In genomic region chr15:58933311-58934113, GRCh38 we compare ENCODE assay signal across 8 cellular contexts. TPM values are rescaled to one million over a fixed set of nuclear protein-coding genes. Genes with fewer than 3 reads are reported as not detected.
DNase-seq lines count a peak whose midpoint lies in the region; ATAC-seq, FAIRE-seq and TF ChIP-seq lines count a peak whose summit lies in the region.

Gene SLTM (minus strand): TSS chr15:58933679. CDS start chr15:58933565, 114 bp downstream.

- H3K9me3 ChIP-seq in Caco-2: no peaks in the 10 kb centered on the region

- H2BK5ac ChIP-seq in mesendoderm (ENCODE audit: low read length): peak within 1 kb of the TSS; percentile 84

- peak within 1 kb of the TSS; percentile 91 for H3K4me3 Mint-ChIP-seq in Caco-2 (ENCODE audit: unreplicated experiment)
- H3K4me3 Mint-ChIP-seq in effector memory CD8-positive, alpha-beta T cell: peak within 1 kb of the TSS; percentile 91

- H3K27ac ChIP-seq in mesendoderm (ENCODE audit: low read depth, low read length): peak within 1 kb of the TSS; percentile 99

- H3K27me3 ChIP-seq in Caco-2 (replicated peaks; ENCODE audit: control insufficient read depth, insufficient read depth, low read length): no peaks in the 10 kb centered on the region
- H3K27me3 ChIP-seq in mesendoderm (ENCODE audit: insufficient read depth, low read length, poor library complexity): no peaks in the 10 kb centered on the region

- peak within 1 kb of the TSS; percentile 77 for H3K4me3 ChIP-seq in Caco-2 (ENCODE audit: low read depth, low read length)
- H3K4me3 ChIP-seq in mesendoderm (ENCODE audit: low read length): peak within 1 kb of the TSS; percentile 100

- H3K79me2 ChIP-seq in mesendoderm (ENCODE audit: control insufficient read depth, insufficient read depth, low read length): peaks cover 30% of the 10 kb centered on the region

- H4K8ac ChIP-seq in mesendoderm (ENCODE audit: low read depth, low read length): peak within 1 kb of the TSS; percentile 58

- peak within 1 kb of the TSS; percentile 90 for H2BK120ac ChIP-seq in mesendoderm (ENCODE audit: low read depth, low read length)

- peak; percentile 10 to 39 for TF ChIP-seq CTCF in Caco-2 (IDR thresholded peaks at IDR 0.05; ENCODE audit: insufficient read depth in 1 of 2, low read depth in 1 of 2, low read length in 1 of 2, severe bottlenecking in 1 of 2, unreplicated experiment in 1 of 2)

- H3K36me3 Mint-ChIP-seq in Caco-2 (ENCODE audit: insufficient read depth, unreplicated experiment): peaks cover 13% of the 10 kb centered on the region
- H3K36me3 Mint-ChIP-seq in effector memory CD8-positive, alpha-beta T cell (ENCODE audit: insufficient read depth): peaks cover 39% of the 10 kb centered on the region

- peaks cover 12% of the 10 kb centered on the region for H3K4me1 ChIP-seq in Caco-2
- no peaks in the 10 kb centered on the region for H3K4me1 ChIP-seq in mesendoderm (ENCODE audit: control insufficient read depth, low read depth, low read length)

- H3K4ac ChIP-seq in mesendoderm (ENCODE audit: low read depth, low read length): peak within 1 kb of the TSS; percentile 100

- no peak within 1 kb of the TSS for H2BK15ac ChIP-seq in mesendoderm (replicated peaks; ENCODE audit: low read depth)

- H3K9ac ChIP-seq in mesendoderm (ENCODE audit: low read length): peak within 1 kb of the TSS; percentile 100

- H3K9me3 Mint-ChIP-seq in Caco-2 (ENCODE audit: unreplicated experiment): no peaks in the 10 kb centered on the region
- no peaks in the 10 kb centered on the region for H3K9me3 Mint-ChIP-seq in effector memory CD8-positive, alpha-beta T cell

- WGBS in mesendoderm (ENCODE audit: extremely low coverage, insufficient coverage, low lambda C conversion rate): no CpG with 5 or more reads among the region's 98 CpGs

- CTCF ChIA-PET in Caco-2 (lab: Charles Lee): no interaction called here

- H3K36me3 ChIP-seq in Caco-2 (ENCODE audit: control insufficient read depth, insufficient read depth, low read length) (no peaks in the 10 kb centered on the region), mesendoderm (ENCODE audit: control insufficient read depth, insufficient read depth, low read length) (no peaks in the 10 kb centered on the region)

- H3K79me1 ChIP-seq in mesendoderm (ENCODE audit: low read length): no peaks in the 10 kb centered on the region

- no TSS peak for BruUV-seq in Caco-2 (replicated peaks; lab: Mats Ljungman, UMichigan)

- FAIRE-seq in HTR-8/SVneo (lab: Jason Lieb, UNC): peak; percentile 95

- peak within 1 kb of the TSS; percentile 73 for H3K4me2 ChIP-seq in mesendoderm (ENCODE audit: low read length)

- H3K56ac ChIP-seq in mesendoderm (ENCODE audit: low read length): peak within 1 kb of the TSS; percentile 99

- POLR2A ChIA-PET in Caco-2 (lab: Charles Lee): no interaction called here

- peak within 1 kb of the TSS; percentile 97 for H3K23ac ChIP-seq in mesendoderm (ENCODE audit: low read length)

- peak within 1 kb of the TSS; percentile 100 for H3K18ac ChIP-seq in mesendoderm (ENCODE audit: low read length)

- DNase-seq in Caco-2 (peak; percentile 95), HTR-8/SVneo (ENCODE audit: insufficient read length, low spot score) (peak; percentile 87), NOMO-1 treated with DMSO at 0.1 percent for 48 hours (lab: John Stamatoyannopoulos, UW; ENCODE audit: unreplicated experiment) (peak; percentile 99), mesendoderm (peak; percentile 97)
- peak; percentile 84 to 89 for DNase-seq in activated CD8-positive, alpha-beta memory T cell treated with anti-CD3 and anti-CD28 coated beads for 4 hours (ENCODE audit: low read depth in 2 of 2)
- DNase-seq in effector memory CD8-positive, alpha-beta T cell: peak; percentile 86 to 88 (median 87)
- DNase-seq in stimulated activated CD8-positive, alpha-beta memory T cell treated with anti-CD3 and anti-CD28 coated beads, Interleukin-12 subunit alpha, Interleukin-12 subunit beta, amount 100 ng/mL, for 4 hours (ENCODE audit: low read depth): peak; percentile 95

- H2AK5ac ChIP-seq in mesendoderm (ENCODE audit: low read length): no peak within 1 kb of the TSS

- no peaks in the 10 kb centered on the region for H3K27me3 Mint-ChIP-seq in Caco-2 (ENCODE audit: insufficient read depth, unreplicated experiment)
- no peaks in the 10 kb centered on the region for H3K27me3 Mint-ChIP-seq in effector memory CD8-positive, alpha-beta T cell

- peak within 1 kb of the TSS; percentile 41 for H4K5ac ChIP-seq in mesendoderm (ENCODE audit: low read length)

- ATAC-seq in GM21367 (IDR thresholded peaks at IDR 0.05; ENCODE audit: unreplicated experiment): peak; percentile 84
- peak; percentile 88 for ATAC-seq in effector memory CD8-positive, alpha-beta T cell (replicated peaks)

- H3K27ac Mint-ChIP-seq in Caco-2 (ENCODE audit: unreplicated experiment): peak within 1 kb of the TSS; percentile 98
- peak within 1 kb of the TSS; percentile 97 to 98 for H3K27ac Mint-ChIP-seq in effector memory CD8-positive, alpha-beta T cell

- intact Hi-C loops in Caco-2 (cut with micrococcal nuclease; ENCODE audit: unreplicated experiment): loop anchor here (5.0 kb wide), 1 partner anchor 161 kb away; the partner anchor contains the start of gene MINDY2

- no peaks in the 10 kb centered on the region for H3K4me1 Mint-ChIP-seq in Caco-2 (ENCODE audit: low read depth, unreplicated experiment)
- peaks cover 10 to 24% of the 10 kb centered on the region in 2 donors for H3K4me1 Mint-ChIP-seq in effector memory CD8-positive, alpha-beta T cell (ENCODE audit: low read depth in 2 of 2)

RNA-seq across cellular contexts. Expression of gene SLTM, which starts in this region (rescaled TPM):
- total RNA-seq in Caco-2 (2022): 79.5 and 94.0 TPM in 2 replicates
- 111 TPM for polyA plus RNA-seq in mesendoderm (2013, experiment 1 of 2)
- 111 TPM for polyA plus RNA-seq in mesendoderm (2013, experiment 2 of 2)

Comparison
In these comparisons a context has a peak if more than half of its experiments do, and no peak if none do; other contexts are left out.
1. Peak in every context shown above with its lines: DNase-seq, ATAC-seq, H3K4me3 ChIP-seq and H3K27ac ChIP-seq.